ENCODE assay signal across 9 cellular contexts in genomic region chr3:71048948-71049347, GRCh38.
A peak's percentile ranks its signal among the peaks of the same experiment; 100 is the strongest.
DNase-seq lines count a peak whose midpoint lies in the region; ATAC-seq, FAIRE-seq and TF ChIP-seq lines count a peak whose summit lies in the region.
"Had no signal": no experiment of that assay in that cellular context is flagged by ENCODE, and none has a peak within 500 bp of the region (broad histone marks: within the 10 kb centered on the region; RNA-seq: fewer than 3 reads in every experiment).

No MANE protein-coding gene starts in this region.

- no peaks in the 10 kb centered on the region for H3K9me3 ChIP-seq in CD4-positive, alpha-beta memory T cell (ENCODE audit: control insufficient read depth in 1 of 2, low read length in 2 of 2)
- no peaks in the 10 kb centered on the region for H3K9me3 ChIP-seq in fibroblast of lung (ENCODE audit: control insufficient read depth, insufficient read depth, low read depth, low read length)

- H3K4me1 Mint-ChIP-seq in CD4-positive, alpha-beta memory T cell = peaks cover 0 to 99% (median 83%) of the 10 kb centered on the region in 4 donors
- H3K4me1 Mint-ChIP-seq in nephron = peaks cover 63% of the 10 kb centered on the region

- H3K27me3 Mint-ChIP-seq in CD4-positive, alpha-beta memory T cell = no peaks in the 10 kb centered on the region
- H3K27me3 Mint-ChIP-seq in nephron (ENCODE audit: low read depth) = no peaks in the 10 kb centered on the region

- H3K9me3 Mint-ChIP-seq in CD4-positive, alpha-beta memory T cell = no peaks in the 10 kb centered on the region
- H3K9me3 Mint-ChIP-seq in nephron = no peaks in the 10 kb centered on the region

- H3K27ac Mint-ChIP-seq in CD4-positive, alpha-beta memory T cell = peak overlapping the region; percentile 31 to 96 (median 86)
- H3K27ac Mint-ChIP-seq in nephron = peak overlapping the region; percentile 18 to 49 (median 46)

- CTCF ChIA-PET in CD4-positive, alpha-beta memory T cell (lab: Charles Lee; ENCODE audit: partially characterized antibody) = interaction anchor here (1.5 kb wide), 1 partner anchor 12 kb away, joined by 5 read pairs; no protein-coding TSS in a partner anchor

- no peak for FAIRE-seq in D721Med (lab: Jason Lieb, UNC)

- DNase-seq in CD4-positive, alpha-beta memory T cell = no peak
- DNase-seq in NCI-H748 treated with DMSO at 0.1 percent for 48 hours (lab: John Stamatoyannopoulos, UW) (peak; percentile 51), fibroblast of lung (ENCODE audit: low read depth in 2 of 2) (no peak), HPDE6-E6E7 (ENCODE audit: extremely low spot score) (no peak), D721Med (ENCODE audit: insufficient read length, low spot score) (no peak), posterior vena cava (ENCODE audit: low spot score) (no peak)
- DNase-seq: cortex of kidney had no signal

- no peak overlapping the region for H3K4me2 ChIP-seq in fibroblast of lung (ENCODE audit: extremely low read depth, insufficient read depth, low read length)

- no peak overlapping the region for H3K9ac ChIP-seq in fibroblast of lung (ENCODE audit: insufficient read depth, low read length)

- no peaks in the 10 kb centered on the region for H4K20me1 ChIP-seq in fibroblast of lung (ENCODE audit: control insufficient read depth, extremely low read depth, insufficient read depth, low read length)

- H2AFZ ChIP-seq in fibroblast of lung (ENCODE audit: low read length) = no peak overlapping the region

- no peak for TF ChIP-seq CTCF in fibroblast of lung (conservative IDR thresholded peaks at IDR 0.05 in 1 of 2, IDR thresholded peaks at IDR 0.05 in 1 of 2; ENCODE audit: low read depth in 1 of 2, low read length in 2 of 2)
- no peak for TF ChIP-seq CTCF in nephron (IDR thresholded peaks at IDR 0.05; ENCODE audit: unreplicated experiment in 3 of 3)
- no peak for TF ChIP-seq CTCF in D721Med (IDR thresholded peaks at IDR 0.05; ENCODE audit: insufficient read depth, missing control alignments)

- peak overlapping the region; percentile 3 for H3K27ac ChIP-seq in CD4-positive, alpha-beta memory T cell (ENCODE audit: low read depth, low read length)
- peak overlapping the region; percentile 1 for H3K27ac ChIP-seq in fibroblast of lung (ENCODE audit: insufficient read depth, low read length)

- H3K4me3 ChIP-seq in CD4-positive, alpha-beta memory T cell (ENCODE audit: low read length in 2 of 2) = no peak overlapping the region
- no peak overlapping the region for H3K4me3 ChIP-seq in fibroblast of lung (replicated peaks in 1 of 4; ENCODE audit: control extremely low read depth in 1 of 4, insufficient read depth in 1 of 4, low read depth in 3 of 4, low read length in 4 of 4)

- H3K4me3 Mint-ChIP-seq in CD4-positive, alpha-beta memory T cell = peak overlapping the region in 5 of 8 donors; percentile 7 to 77 (median 35)
- H3K4me3 Mint-ChIP-seq in nephron = peak overlapping the region in 1 of 3 experiments; percentile 11

- ATAC-seq in HG03108 (IDR thresholded peaks at IDR 0.05; ENCODE audit: unreplicated experiment) = no peak

- peaks cover 57% of the 10 kb centered on the region for H3K36me3 ChIP-seq in CD4-positive, alpha-beta memory T cell (ENCODE audit: insufficient read depth, low read length)
- H3K36me3 ChIP-seq in fibroblast of lung (ENCODE audit: control insufficient read depth, insufficient read depth, low read length) = peaks cover 16% of the 10 kb centered on the region

- H3K79me2 ChIP-seq in fibroblast of lung (ENCODE audit: control insufficient read depth, insufficient read depth, low read length) = peaks cover 85% of the 10 kb centered on the region

- intact Hi-C loops in CD4-positive, alpha-beta memory T cell (cut with micrococcal nuclease) = no loop called here
- intact Hi-C loops in posterior vena cava (cut with DNase I) = no loop called here

- no peaks in the 10 kb centered on the region for H3K27me3 ChIP-seq in CD4-positive, alpha-beta memory T cell (ENCODE audit: insufficient read depth, low read length)
- H3K27me3 ChIP-seq in fibroblast of lung (ENCODE audit: control insufficient read depth, insufficient read depth, low read length) = no peaks in the 10 kb centered on the region

- peaks cover 96% of the 10 kb centered on the region for H3K4me1 ChIP-seq in CD4-positive, alpha-beta memory T cell (ENCODE audit: insufficient read depth, low read length)
- peaks cover 24% of the 10 kb centered on the region for H3K4me1 ChIP-seq in fibroblast of lung (ENCODE audit: control insufficient read depth, extremely low read depth, insufficient read depth, low read length)

- POLR2A ChIA-PET in CD4-positive, alpha-beta memory T cell (lab: Charles Lee; ENCODE audit: partially characterized antibody) = interaction anchor here (1.2 to 9.2 kb wide), 2 partner anchors 13 to 14 kb away, joined by 4 to 97 read pairs; no protein-coding TSS in a partner anchor

- peaks cover 87 to 95% of the 10 kb centered on the region in 2 donors for H3K36me3 Mint-ChIP-seq in CD4-positive, alpha-beta memory T cell
- H3K36me3 Mint-ChIP-seq in nephron (ENCODE audit: low read depth) = peaks cover 51% of the 10 kb centered on the region
